Comparison of ENCODE assay signal across 1 cellular context in genomic region chr1:205430631-205431305, GRCh38.
A peak's percentile ranks its signal among the peaks of the same experiment; 100 is the strongest.
TF ChIP-seq lines count a peak whose summit lies in the region.

No MANE protein-coding gene starts in this region.

TF ChIP-seq in HEK293, 187 proteins besides CTCF, POLR2A, EP300 and RAD21 (continued from another document and continues in another):
- TF ChIP-seq ZBTB10 (tag by site-specific recombination; IDR thresholded peaks at IDR 0.05) (no peak), ZNF280C (tag by site-specific recombination; IDR thresholded peaks at IDR 0.05) (no peak), ZNF202 (tag by site-specific recombination; IDR thresholded peaks at IDR 0.05; ENCODE audit: borderline replicate concordance) (no peak), PRDM10 (tag by site-specific recombination; IDR thresholded peaks at IDR 0.05) (no peak), SCRT1 (tag by site-specific recombination; IDR thresholded peaks at IDR 0.05; ENCODE audit: borderline replicate concordance) (no peak), ZBTB8A (tag by site-specific recombination; IDR thresholded peaks at IDR 0.05) (peak; percentile 32; the same call in 1 of the 2 replicates), ZBTB48 (tag by site-specific recombination; IDR thresholded peaks at IDR 0.05) (no peak), ZNF830 (tag by site-specific recombination; IDR thresholded peaks at IDR 0.05; ENCODE audit: low read depth) (no peak), SP3 (tag by site-specific recombination; IDR thresholded peaks at IDR 0.05) (peak; percentile 53; the same call in 1 of the 2 replicates), PBX3 (CRISPR knock-in tag; IDR thresholded peaks at IDR 0.05) (no peak), KLF9 (tag by site-specific recombination; IDR thresholded peaks at IDR 0.05; ENCODE audit: low read depth) (peak; percentile 75), PRDM4 (tag by site-specific recombination; IDR thresholded peaks at IDR 0.05) (no peak), ZNF629 (tag by site-specific recombination; IDR thresholded peaks at IDR 0.05) (peak; percentile 51; the same call in 1 of the 2 replicates), ZNF48 (tag by site-specific recombination; IDR thresholded peaks at IDR 0.05) (no peak), ZNF658 (tag by site-specific recombination; IDR thresholded peaks at IDR 0.05) (no peak), ZNF140 (tag by site-specific recombination; IDR thresholded peaks at IDR 0.05) (no peak), SP7 (tag by site-specific recombination; IDR thresholded peaks at IDR 0.05) (peak; percentile 27; the same call in 1 of the 2 replicates), KLF10 (tag by site-specific recombination; IDR thresholded peaks at IDR 0.05) (no peak), ZNF521 (tag by site-specific recombination; IDR thresholded peaks at IDR 0.05) (no peak), REST (tag by site-specific recombination; IDR thresholded peaks at IDR 0.05) (no peak), ZFHX2 (tag by site-specific recombination; conservative IDR thresholded peaks at IDR 0.05) (peak; percentile 82), ZNF391 (tag by site-specific recombination; IDR thresholded peaks at IDR 0.05; ENCODE audit: borderline replicate concordance, low read depth) (no peak), ZNF433 (tag by site-specific recombination; IDR thresholded peaks at IDR 0.05; ENCODE audit: low read depth) (no peak), EGR2 (tag by site-specific recombination; IDR thresholded peaks at IDR 0.05; ENCODE audit: low read depth) (no peak), ZSCAN30 (tag by site-specific recombination; IDR thresholded peaks at IDR 0.05) (peak; percentile 63; the same call in 1 of the 2 replicates), ZEB2 (tag by site-specific recombination; IDR thresholded peaks at IDR 0.05) (no peak), ZSCAN18 (tag by site-specific recombination; IDR thresholded peaks at IDR 0.05) (no peak), PATZ1 (tag by site-specific recombination; IDR thresholded peaks at IDR 0.05) (peak; percentile 81), KLF8 (tag by site-specific recombination; IDR thresholded peaks at IDR 0.05) (no peak), GLIS2 (tag by site-specific recombination; IDR thresholded peaks at IDR 0.05) (peak; percentile 73), GFI1B (tag by site-specific recombination; IDR thresholded peaks at IDR 0.05) (no peak), ELK4 (IDR thresholded peaks at IDR 0.05; ENCODE audit: borderline replicate concordance, low read depth, low read length) (no peak), MZF1 (tag by site-specific recombination; IDR thresholded peaks at IDR 0.05; ENCODE audit: borderline replicate concordance) (no peak), MYNN (tag by site-specific recombination; IDR thresholded peaks at IDR 0.05; ENCODE audit: borderline replicate concordance) (no peak), ZNF639 (tag by site-specific recombination; IDR thresholded peaks at IDR 0.05) (no peak)
